ENCODE assay signal across 20 cellular contexts in the genomic region with DNA sequence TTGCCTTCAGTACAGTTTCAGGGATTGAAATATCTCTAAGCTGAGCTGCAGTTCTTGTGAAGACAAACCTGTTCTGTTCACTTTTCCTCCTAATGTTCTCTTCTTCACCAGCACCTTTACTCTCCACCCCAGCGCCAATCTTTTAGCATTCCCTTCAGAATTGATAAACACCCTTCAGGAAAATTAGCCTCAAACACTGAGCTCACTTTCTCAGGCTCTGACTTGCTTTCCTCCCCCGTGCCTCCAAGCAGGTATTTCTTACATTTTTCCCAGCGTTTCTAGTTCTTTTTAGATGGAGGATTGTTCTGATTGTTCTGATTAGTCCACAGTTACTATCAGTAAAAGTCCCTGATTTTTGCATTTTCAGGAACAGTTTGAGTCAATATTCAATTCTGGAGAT.
DNase-seq lines count a peak whose midpoint lies in the region; ATAC-seq and TF ChIP-seq lines count a peak whose summit lies in the region.
"Had no signal": no experiment of that assay in that cellular context is flagged by ENCODE, and none has a peak within 500 bp of the region (broad histone marks: within the 10 kb centered on the region; RNA-seq: fewer than 3 reads in every experiment).

No MANE protein-coding gene starts in this region.

- no peak for DNase-seq in DND-41
- DNase-seq in germinal center (ENCODE audit: low spot score) = no peak
- no peak for DNase-seq in GM13976 (ENCODE audit: low spot score)
- DNase-seq: 8988T; ACHN; AML-193; BE2C; CD4-positive, alpha-beta T cell; CD8-positive, alpha-beta memory T cell; DMS53; DMS79 treated with DMSO at 0.1 percent for 48 hours; GM23248; H7; HCEC 1CT had no signal

- peak overlapping the region in 2 of 3 experiments; percentile 34 to 37 for H3K4me3 Mint-ChIP-seq in nephron
- H3K4me3 Mint-ChIP-seq: CD14-positive monocyte; CD8-positive, alpha-beta memory T cell had no signal

- H3F3A ChIP-seq in Loucy (ENCODE audit: low read depth) = peaks cover 3% of the 10 kb centered on the region; the same call in 1 of the 2 replicates

- H3K36me3 ChIP-seq in DND-41 (ENCODE audit: insufficient read depth, low read length) (peaks cover 10% of the 10 kb centered on the region; the same call in 1 of the 2 replicates), Loucy (ENCODE audit: insufficient read depth, low read length) (no peaks in the 10 kb centered on the region)
- H3K36me3 ChIP-seq: BE2C had no signal

- peaks cover 47% of the 10 kb centered on the region; the same call in 1 of the 2 replicates for H4K20me1 ChIP-seq in DND-41 (ENCODE audit: insufficient read depth, low read length)
- H4K20me1 ChIP-seq in Loucy (ENCODE audit: insufficient read depth, low read length, poor library complexity, severe bottlenecking) = peaks cover 52% of the 10 kb centered on the region

- peaks cover 3% of the 10 kb centered on the region for H3K9me3 ChIP-seq in DND-41 (ENCODE audit: insufficient read depth, low read length, severe bottlenecking)
- H3K9me3 ChIP-seq in Loucy (ENCODE audit: insufficient read depth, low read depth, low read length) = peaks cover 9% of the 10 kb centered on the region; the same call in 1 of the 2 replicates
- H3K9me3 ChIP-seq: BE2C had no signal

- H3K4me1 ChIP-seq in DND-41 (ENCODE audit: insufficient read depth, low read length) (peaks cover 40% of the 10 kb centered on the region), Loucy (ENCODE audit: insufficient read depth, low read length, poor library complexity, severe bottlenecking) (peaks cover 41% of the 10 kb centered on the region)

- no peaks in the 10 kb centered on the region for H3K9me2 ChIP-seq in Loucy (replicated peaks; ENCODE audit: low read depth, low read length)

- TF ChIP-seq CTCF in DND-41 (IDR thresholded peaks at IDR 0.05; ENCODE audit: borderline replicate concordance, extremely low read depth, low read length, poor library complexity, severe bottlenecking) (no peak), Loucy (conservative IDR thresholded peaks at IDR 0.05; ENCODE audit: low read length) (no peak), nephron (IDR thresholded peaks at IDR 0.05; ENCODE audit: unreplicated experiment in 3 of 3) (no peak), GM13976 (IDR thresholded peaks at IDR 0.05; ENCODE audit: borderline replicate concordance, control extremely low read depth, extremely low read depth, insufficient read depth, missing control alignments) (no peak)

- H3K79me2 ChIP-seq in DND-41 (ENCODE audit: insufficient read depth, low read length) (peaks cover 97% of the 10 kb centered on the region), Loucy (ENCODE audit: insufficient read depth, low read length) (peaks cover 90% of the 10 kb centered on the region)

- H3K36me3 Mint-ChIP-seq in nephron (ENCODE audit: low read depth) = peaks cover 38% of the 10 kb centered on the region

- no peak overlapping the region for H3K4me3 ChIP-seq in DND-41 (ENCODE audit: low read depth in 1 of 2, low read length in 2 of 2)
- H3K4me3 ChIP-seq in Loucy (ENCODE audit: low read length, poor library complexity, severe bottlenecking) = peak overlapping the region; percentile 51
- H3K4me3 ChIP-seq: A549; BLaER1 treated with 17β-estradiol and CSF1 and Interleukin-3, amounts not matched to agents 10 nM and 100 nM; GM23248 had no signal

- H3K4me2 ChIP-seq in DND-41 (ENCODE audit: insufficient read depth, low read length) = peak overlapping the region; percentile 6; the same call in 1 of the 2 replicates
- peak overlapping the region; percentile 58 for H3K4me2 ChIP-seq in Loucy (ENCODE audit: low read depth, low read length, poor library complexity, severe bottlenecking)
- H3K4me2 ChIP-seq: A549; BLaER1 treated with 17β-estradiol and CSF1 and Interleukin-3, amounts not matched to agents 10 nM and 100 nM had no signal

- in situ Hi-C loops in GM13976 (cut with MboI; ENCODE audit: low sequenced_read_pairs, unreplicated experiment) = no loop called here

- no peak overlapping the region for H3K9ac ChIP-seq in DND-41 (ENCODE audit: low read depth, low read length)
- H3K9ac ChIP-seq in Loucy (ENCODE audit: low read depth, low read length, poor library complexity, severe bottlenecking) = peak overlapping the region; percentile 10
- H3K9ac ChIP-seq: BLaER1 treated with 17β-estradiol and CSF1 and Interleukin-3, amounts not matched to agents 10 nM and 100 nM; GM23248 had no signal

- H3K27me3 ChIP-seq in DND-41 (ENCODE audit: insufficient read depth, low read length, poor library complexity) (no peaks in the 10 kb centered on the region), Loucy (ENCODE audit: insufficient read depth, low read length, poor library complexity, severe bottlenecking) (no peaks in the 10 kb centered on the region)
- H3K27me3 ChIP-seq: BE2C; BLaER1 treated with 17β-estradiol and CSF1 and Interleukin-3, amounts not matched to agents 10 nM and 100 nM had no signal

- H2AFZ ChIP-seq in DND-41 (ENCODE audit: low read depth, low read length) (no peak overlapping the region), Loucy (ENCODE audit: low read length) (no peak overlapping the region)
- H2AFZ ChIP-seq: GM23248 had no signal

- H3K27ac Mint-ChIP-seq in nephron = no peak overlapping the region
- H3K27ac Mint-ChIP-seq: CD14-positive monocyte; CD4-positive, alpha-beta T cell; CD8-positive, alpha-beta memory T cell had no signal

- ATAC-seq in DND-41 (ENCODE audit: insufficient read depth, low read depth) (no peak), GM18502 (IDR thresholded peaks at IDR 0.05; ENCODE audit: poor library complexity, unreplicated experiment) (no peak)
- ATAC-seq: A549 had no signal

- H3K27ac ChIP-seq in DND-41 (ENCODE audit: low read length) = peak overlapping the region; percentile 27; the same call in 1 of the 2 replicates
- H3K27ac ChIP-seq: A549; BLaER1 treated with 17β-estradiol and CSF1 and Interleukin-3, amounts not matched to agents 10 nM and 100 nM; GM23248 had no signal

- H3K4me1 Mint-ChIP-seq in nephron = peaks cover 15% of the 10 kb centered on the region

- peaks cover 33% of the 10 kb centered on the region for H3K9me3 Mint-ChIP-seq in nephron
- H3K9me3 Mint-ChIP-seq: CD4-positive, alpha-beta T cell; CD8-positive, alpha-beta memory T cell had no signal

- no peaks in the 10 kb centered on the region for H3K27me3 Mint-ChIP-seq in nephron (ENCODE audit: low read depth)
- H3K27me3 Mint-ChIP-seq: CD4-positive, alpha-beta T cell had no signal
